Comparison of ENCODE assay signal across 27 cellular contexts in the genomic region with DNA sequence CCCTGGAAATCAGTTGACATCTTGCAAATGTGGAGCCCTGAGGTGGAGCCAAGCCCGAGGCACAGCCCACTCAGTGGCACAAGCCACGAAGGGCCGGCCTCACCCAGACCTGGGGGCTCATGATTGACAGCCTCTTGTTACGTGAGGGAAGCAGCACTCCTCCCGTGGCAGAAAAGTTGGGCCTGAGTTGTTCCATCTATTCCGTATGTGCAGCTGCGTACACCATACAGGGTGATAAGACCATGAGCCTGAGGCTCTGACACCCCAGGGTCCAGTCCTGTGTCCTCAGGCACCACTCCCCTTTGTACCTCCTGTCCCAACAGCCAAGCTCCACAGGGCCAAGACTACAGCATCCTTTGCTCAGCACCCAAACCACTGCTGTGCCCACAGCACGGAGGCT. TPM values are rescaled to one million over a fixed set of nuclear protein-coding genes. Genes with fewer than 3 reads are reported as not detected.
A peak's percentile ranks its signal among the peaks of the same experiment; 100 is the strongest.
DNase-seq lines count a peak whose midpoint lies in the region; ATAC-seq and TF ChIP-seq lines count a peak whose summit lies in the region.
"Had no signal": no experiment of that assay in that cellular context is flagged by ENCODE, and none has a peak within 500 bp of the region (broad histone marks: within the 10 kb centered on the region; RNA-seq: fewer than 3 reads in every experiment).

No MANE protein-coding gene starts in this region.

- no peaks in the 10 kb centered on the region for H3F3A ChIP-seq in smooth muscle cell (ENCODE audit: low read depth)

- no peaks in the 10 kb centered on the region for H3K36me3 Mint-ChIP-seq in H9 (ENCODE audit: insufficient read depth in 1 of 3, low read depth in 3 of 3)
- H3K36me3 Mint-ChIP-seq: CD4-positive, alpha-beta memory T cell had no signal

- H2BK120ac ChIP-seq in H9 (ENCODE audit: low read depth, low read length, poor library complexity, severe bottlenecking): no peak overlapping the region

- no peak overlapping the region for H3K4me3 ChIP-seq in hepatocyte
- H3K4me3 ChIP-seq in mucosa of descending colon: no peak overlapping the region
- H3K4me3 ChIP-seq in smooth muscle cell: no peak overlapping the region
- H3K4me3 ChIP-seq: A549 had no signal

- intact Hi-C loops in mucosa of descending colon (cut with DNase I, micrococcal nuclease): no loop called here

- no peak overlapping the region for H2BK20ac ChIP-seq in H9 (ENCODE audit: low read depth, low read length, poor library complexity, severe bottlenecking)

- H3T11ph ChIP-seq in H9 (ENCODE audit: low read length): no peak overlapping the region

- no peak overlapping the region for H3K23ac ChIP-seq in H9 (ENCODE audit: insufficient read length, low read depth, low read length)

- no peaks in the 10 kb centered on the region for H3K79me1 ChIP-seq in H9 (ENCODE audit: insufficient read depth, low read depth, low read length, poor library complexity, severe bottlenecking)

- TF ChIP-seq CTCF in H9 (conservative IDR thresholded peaks at IDR 0.05) (no peak), hepatocyte (IDR thresholded peaks at IDR 0.05; ENCODE audit: poor library complexity) (no peak), mucosa of descending colon (IDR thresholded peaks at IDR 0.05) (no peak), smooth muscle cell (IDR thresholded peaks at IDR 0.05; ENCODE audit: borderline replicate concordance, insufficient read depth, poor library complexity, severe bottlenecking) (no peak)

- H3K27ac Mint-ChIP-seq in H9: no peak overlapping the region
- H3K27ac Mint-ChIP-seq: CD4-positive, alpha-beta memory T cell had no signal

- H3K27me3 ChIP-seq in H9 (ENCODE audit: insufficient read depth, low read length) (no peaks in the 10 kb centered on the region), hepatocyte (no peaks in the 10 kb centered on the region), smooth muscle cell (ENCODE audit: low read depth) (no peaks in the 10 kb centered on the region)

- no peak overlapping the region for H2BK12ac ChIP-seq in H9 (ENCODE audit: insufficient read length, low read depth, low read length)

- H2BK5ac ChIP-seq in H9 (ENCODE audit: insufficient read length, low read length): no peak overlapping the region

- H3K56ac ChIP-seq in H9 (ENCODE audit: insufficient read length, low read depth, low read length): no peak overlapping the region

- H3K27ac ChIP-seq in H9 (ENCODE audit: insufficient read length, low read depth, low read length) (no peak overlapping the region), hepatocyte (peak overlapping the region; percentile 72), smooth muscle cell (ENCODE audit: low read depth) (no peak overlapping the region)

- no peaks in the 10 kb centered on the region for H3K23me2 ChIP-seq in H9 (ENCODE audit: insufficient read length, low read depth, low read length, poor library complexity, severe bottlenecking)

- peaks cover 2% of the 10 kb centered on the region for H3K27me3 Mint-ChIP-seq in H9 (ENCODE audit: low read depth)
- H3K27me3 Mint-ChIP-seq: CD4-positive, alpha-beta memory T cell had no signal

- H3K4me1 Mint-ChIP-seq in H9: no peaks in the 10 kb centered on the region

- in situ Hi-C loops in KBM-7 (cut with MboI; ENCODE audit: low pct_unique_long_range_greater_than_20kb, low sequenced_read_pairs): no loop called here

- H3K4me2 ChIP-seq in H9 (ENCODE audit: insufficient read depth, insufficient read length, low read length): no peak overlapping the region
- no peak overlapping the region for H3K4me2 ChIP-seq in hepatocyte
- H3K4me2 ChIP-seq in smooth muscle cell: no peak overlapping the region

- DNase-seq in H9: peak; percentile 49
- peak; percentile 53 for DNase-seq in hepatocyte (ENCODE audit: low spot score)
- peak in 2 of 3 donors; percentile 5 to 18 for DNase-seq in mucosa of descending colon
- DNase-seq in smooth muscle cell (lab: John Stamatoyannopoulos, UW; ENCODE audit: unreplicated experiment): peak; percentile 32
- DNase-seq in KBM-7: no peak
- DNase-seq in retina: no peak
- DNase-seq: AML-193; C1 segment of cervical spinal cord; CD4-positive, alpha-beta memory T cell; COR-L47; DMS 273 treated with DMSO at 0.1 percent for 48 hours; DMS79 treated with DMSO at 0.1 percent for 48 hours; GF-D8; MV-4-11; NCI-H1105; NCI-H146; NCI-H2029; NCI-H446; NCI-H524 treated with DMSO at 0.1 percent for 48 hours; NCI-H774; PC-3 had no signal

- H3K4me1 ChIP-seq in H9 (ENCODE audit: insufficient read depth, low read length) (no peaks in the 10 kb centered on the region), hepatocyte (ENCODE audit: insufficient read depth) (peaks cover 19% of the 10 kb centered on the region), mucosa of descending colon (ENCODE audit: low read depth) (no peaks in the 10 kb centered on the region), smooth muscle cell (ENCODE audit: low read depth) (no peaks in the 10 kb centered on the region)

- no peak overlapping the region for H4K5ac ChIP-seq in H9 (ENCODE audit: insufficient read length, low read depth, low read length)

- no CpG with 5 or more reads among the region's 8 CpGs for WGBS in H9 (ENCODE audit: extremely low coverage, insufficient read length, low lambda C conversion rate)
- WGBS in hepatocyte (ENCODE audit: low lambda C conversion rate, missing lambda C conversion rate): 93% methylated on average over 8 of the region's 8 CpGs
- WGBS in smooth muscle cell (ENCODE audit: low lambda C conversion rate): 93% methylated on average over 8 of the region's 8 CpGs

- H4K8ac ChIP-seq in H9 (replicated peaks; ENCODE audit: insufficient read length, low read depth, low read length): no peak overlapping the region

- H3K4ac ChIP-seq in H9 (ENCODE audit: low read depth, low read length): no peak overlapping the region

- no peaks in the 10 kb centered on the region for H4K20me1 ChIP-seq in H9 (ENCODE audit: control insufficient read depth, insufficient read depth, insufficient read length)
- H4K20me1 ChIP-seq in hepatocyte (ENCODE audit: insufficient read depth, poor library complexity, severe bottlenecking): no peaks in the 10 kb centered on the region
- no peaks in the 10 kb centered on the region for H4K20me1 ChIP-seq in smooth muscle cell (ENCODE audit: low read depth)

- no peaks in the 10 kb centered on the region for H3K9me3 ChIP-seq in H9 (ENCODE audit: control insufficient read depth, low read depth, low read length)
- H3K9me3 ChIP-seq in hepatocyte (ENCODE audit: low read depth): no peaks in the 10 kb centered on the region
- H3K9me3 ChIP-seq in mucosa of descending colon: no peaks in the 10 kb centered on the region
- no peaks in the 10 kb centered on the region for H3K9me3 ChIP-seq in smooth muscle cell (replicated peaks; ENCODE audit: low read depth)
- H3K9me3 ChIP-seq: A549 had no signal

- no peak overlapping the region for H4K91ac ChIP-seq in H9 (ENCODE audit: insufficient read length, low read depth, low read length)

- H2BK15ac ChIP-seq in H9 (ENCODE audit: low read depth, low read length): no peak overlapping the region

- H3K79me2 ChIP-seq in H9 (ENCODE audit: insufficient read depth, low read length): no peaks in the 10 kb centered on the region
- peaks cover 2% of the 10 kb centered on the region for H3K79me2 ChIP-seq in hepatocyte
- no peaks in the 10 kb centered on the region for H3K79me2 ChIP-seq in smooth muscle cell (ENCODE audit: low read depth)

- no peak overlapping the region for H2AK5ac ChIP-seq in H9 (ENCODE audit: insufficient read length, low read length)

- H2AFZ ChIP-seq in H9 (ENCODE audit: low read length): no peak overlapping the region
- H2AFZ ChIP-seq in hepatocyte: peak overlapping the region; percentile 13
- H2AFZ ChIP-seq in smooth muscle cell (ENCODE audit: low read depth): no peak overlapping the region

- H3K9me3 Mint-ChIP-seq in H9: no peaks in the 10 kb centered on the region

- no peak overlapping the region for H3K18ac ChIP-seq in H9 (ENCODE audit: insufficient read length, low read depth, low read length)

- H3K9ac ChIP-seq in H9 (ENCODE audit: extremely low read depth, insufficient read length, low read length) (no peak overlapping the region), smooth muscle cell (ENCODE audit: low read depth) (no peak overlapping the region)

- H3K14ac ChIP-seq in H9 (ENCODE audit: insufficient read depth, low read length): no peak overlapping the region; the same call in 1 of the 2 replicates

- H3K36me3 ChIP-seq in hepatocyte (replicated peaks; ENCODE audit: insufficient read depth, low read depth) (no peaks in the 10 kb centered on the region), mucosa of descending colon (ENCODE audit: low read depth) (no peaks in the 10 kb centered on the region), smooth muscle cell (ENCODE audit: low read depth) (no peaks in the 10 kb centered on the region)

- H3K4me3 Mint-ChIP-seq in H9: no peak overlapping the region
- H3K4me3 Mint-ChIP-seq: CD4-positive, alpha-beta memory T cell had no signal

- ATAC-seq in mucosa of descending colon: no peak
- no peak for ATAC-seq in GM21526 (IDR thresholded peaks at IDR 0.05; ENCODE audit: low FRiP score, unreplicated experiment)
- ATAC-seq: A549, PC-3, SK-N-SH treated with all-trans-retinoic acid at 6 μM for 48 hours had no signal

- H3K9me2 ChIP-seq in hepatocyte (replicated peaks; ENCODE audit: insufficient read depth): no peaks in the 10 kb centered on the region

RNA-seq across cellular contexts. Expression of a gene that starts 1.9 kb away (rescaled TPM):
- total RNA-seq in H9 (2021) (1.2 and 1.4 TPM in 2 replicates), hepatocyte (45.7 and 52.0 TPM in 2 replicates), mucosa of descending colon (1 to 10 TPM in 1 of 3 donors, not detected in 2; 1.0 TPM), smooth muscle cell (0.27 TPM in 1 of 2 replicates, not detected in the other)
- polyA plus RNA-seq in hepatocyte (80.9 and 136 TPM in 2 replicates), smooth muscle cell (not detected in 2 replicates)
- total RNA-seq: CD4-positive, alpha-beta memory T cell; HT-29; LHCN-M2; MCF 10A; PC-3 had no signal
- polyA plus RNA-seq: CD4-positive, alpha-beta memory T cell had no signal

RNA-seq across cellular contexts. Expression of a gene that starts 4.9 kb away (rescaled TPM):
- total RNA-seq in H9 (2021) (4.0 and 4.4 TPM in 2 replicates), hepatocyte (397 and 472 TPM in 2 replicates), mucosa of descending colon (1 to 10 TPM in 1 of 3 donors, not detected in 2; 2.8 TPM), smooth muscle cell (not detected in 2 replicates)
- polyA plus RNA-seq in hepatocyte (538 and 976 TPM in 2 replicates), smooth muscle cell (0.46 and 0.74 TPM in 2 replicates)
- total RNA-seq: CD4-positive, alpha-beta memory T cell; HT-29; LHCN-M2; MCF 10A; PC-3 had no signal
- polyA plus RNA-seq: CD4-positive, alpha-beta memory T cell had no signal

Comparison
In these comparisons a context has a peak if more than half of its experiments do, and no peak if none do; other contexts are left out.
1. DNase-seq: peak in H9 (single experiment), hepatocyte (single experiment), mucosa of descending colon (2 of 3) and smooth muscle cell (single experiment); none in KBM-7 (single experiment) and retina (single experiment).
2. RNA of a gene that starts 1.9 kb away (total RNA-seq): 45.7 to 52.0 TPM in hepatocyte; 1.2 to 1.4 TPM in H9, 1.0 TPM in mucosa of descending colon and 0.27 TPM in smooth muscle cell; every median in the first group is over 10 times any median in the second.
3. RNA of a gene that starts 4.9 kb away (total RNA-seq): 397 to 472 TPM in hepatocyte; 4.0 to 4.4 TPM in H9, 2.8 TPM in mucosa of descending colon and not detected in smooth muscle cell; every median in the first group is over 10 times any median in the second.